ENCODE assay signal across 22 cellular contexts in the genomic region with DNA sequence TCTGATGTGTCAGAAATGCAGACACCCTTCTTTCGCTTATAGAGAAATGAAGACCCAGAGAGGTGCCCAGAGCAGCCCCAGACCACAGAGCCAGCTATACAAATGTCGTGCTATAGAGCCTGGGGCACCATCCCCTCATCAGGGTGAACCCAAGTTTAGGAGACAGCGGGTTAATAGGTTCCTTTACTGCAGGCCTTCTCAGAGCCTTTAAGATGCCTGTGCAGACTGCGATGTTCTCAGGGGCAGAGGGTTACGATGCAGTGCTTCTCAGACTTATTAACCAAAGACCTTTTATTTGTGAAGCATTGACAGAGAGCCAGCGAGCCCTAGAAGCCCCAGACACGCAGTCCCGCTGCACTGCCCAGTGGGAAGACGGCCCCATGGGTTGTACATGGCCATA. TPM values are rescaled to one million over a fixed set of nuclear protein-coding genes. Genes with fewer than 3 reads are reported as not detected.
DNase-seq lines count a peak whose midpoint lies in the region; ATAC-seq, FAIRE-seq and TF ChIP-seq lines count a peak whose summit lies in the region.
"Had no signal": no experiment of that assay in that cellular context is flagged by ENCODE, and none has a peak within 500 bp of the region (broad histone marks: within the 10 kb centered on the region; RNA-seq: fewer than 3 reads in every experiment).

No MANE protein-coding gene starts in this region.

- H3K4me1 ChIP-seq in HEK293 (ENCODE audit: control insufficient read depth, insufficient read depth, low read length) (no peaks in the 10 kb centered on the region), small intestine (ENCODE audit: control insufficient read depth in 2 of 2, insufficient read depth in 1 of 2, low read depth in 1 of 2, low read length in 1 of 2) (peaks cover 0 to 5% of the 10 kb centered on the region in 2 donors)
- H3K4me1 ChIP-seq: BE2C, Caco-2 had no signal

- H3K27ac ChIP-seq in C4-2B (peak overlapping the region; percentile 37; the same call in 1 of the 2 replicates), HEK293 (ENCODE audit: extremely low read depth, low read depth, low read length) (no peak overlapping the region), RWPE1 (peak overlapping the region; percentile 4; the same call in 1 of the 2 replicates), small intestine (ENCODE audit: low read depth in 1 of 2, low read length in 1 of 2) (no peak overlapping the region)
- H3K27ac ChIP-seq: BLaER1 treated with 17β-estradiol and CSF1 and Interleukin-3, amounts not matched to agents 10 nM and 100 nM had no signal

- CTCF ChIA-PET in HEK293 (lab: Yijun Ruan, JAX) (interaction anchor here (1.9 to 5.1 kb wide), 2 partner anchors 25 to 165 kb away, joined by 4 to 23 read pairs; no protein-coding TSS in a partner anchor), RWPE1 (lab: Yijun Ruan, JAX) (no interaction called here)

- ATAC-seq in HG02981 (IDR thresholded peaks at IDR 0.05; ENCODE audit: unreplicated experiment): no peak
- ATAC-seq: CD8-positive, alpha-beta T cell; GM23338; HCT116 had no signal

- 94 to 97% (median 96%) methylated on average over 9 of the region's 9 CpGs for WGBS in small intestine, 3 donors

- no peak for FAIRE-seq in small intestine (lab: Jason Lieb, UNC)
- FAIRE-seq: A204.1, G401.6, GM12892 had no signal

- H3K9me3 ChIP-seq in HEK293 (ENCODE audit: control insufficient read depth, insufficient read depth, low read depth, low read length): no peaks in the 10 kb centered on the region
- H3K9me3 ChIP-seq in small intestine (ENCODE audit: control insufficient read depth, low read depth): no peaks in the 10 kb centered on the region
- H3K9me3 ChIP-seq: BE2C; BLaER1 treated with 17β-estradiol and CSF1 and Interleukin-3, amounts not matched to agents 10 nM and 100 nM; Caco-2 had no signal

- DNase-seq in RWPE1 (ENCODE audit: low spot score) (no peak), small intestine (no peak), NAMALWA (ENCODE audit: low spot score) (no peak)
- DNase-seq: ACHN; AML-193; BE2C; Caco-2; CD4-positive, CD25-positive, alpha-beta regulatory T cell; CD8-positive, alpha-beta T cell; DMS153; DND-41; H9; HFFc6 had no signal

- H3K36me3 ChIP-seq in HEK293 (ENCODE audit: control insufficient read depth in 2 of 2, insufficient read depth in 1 of 2, low read length in 2 of 2): peaks cover 3 to 37% of the 10 kb centered on the region in 2 experiments; a peak in 2 of 3 replicates
- no peaks in the 10 kb centered on the region for H3K36me3 ChIP-seq in small intestine (ENCODE audit: control insufficient read depth in 2 of 2, insufficient read depth in 2 of 2, low read length in 2 of 2)
- H3K36me3 ChIP-seq: BE2C; BLaER1 treated with 17β-estradiol and CSF1 and Interleukin-3, amounts not matched to agents 10 nM and 100 nM had no signal

- POLR2A ChIA-PET in HEK293 (lab: Yijun Ruan, JAX) (interaction anchor here (2.8 kb wide), 1 partner anchor 45 kb away, joined by 10 read pairs; no protein-coding TSS in a partner anchor), RWPE1 (lab: Yijun Ruan, JAX; ENCODE audit: low non-redundant PET) (no interaction called here)

- TF ChIP-seq CTCF in C4-2B (conservative IDR thresholded peaks at IDR 0.05) (no peak), HEK293 (tag by site-specific recombination; IDR thresholded peaks at IDR 0.05) (no peak), RWPE1 (conservative IDR thresholded peaks at IDR 0.05; ENCODE audit: low read depth) (no peak)

- no peaks in the 10 kb centered on the region for H3K27me3 ChIP-seq in small intestine (ENCODE audit: control insufficient read depth in 2 of 2, insufficient read depth in 2 of 2, low read length in 2 of 2)
- H3K27me3 ChIP-seq: BE2C; BLaER1 treated with 17β-estradiol and CSF1 and Interleukin-3, amounts not matched to agents 10 nM and 100 nM had no signal

- H3K4me3 ChIP-seq in HEK293 (ENCODE audit: low read depth, low read length) (no peak overlapping the region), small intestine (ENCODE audit: low read depth in 1 of 2, low read length in 2 of 2) (no peak overlapping the region)
- H3K4me3 ChIP-seq: BLaER1 treated with 17β-estradiol and CSF1 and Interleukin-3, amounts not matched to agents 10 nM and 100 nM; GM23338 had no signal

TF ChIP-seq in HEK293, 187 proteins besides CTCF, POLR2A, EP300 and RAD21:
- TF ChIP-seq ZNF239 (tag by site-specific recombination; IDR thresholded peaks at IDR 0.05): peak; percentile 97
- no peak for TF ChIP-seq ZNF132 (tag by site-specific recombination; IDR thresholded peaks at IDR 0.05; ENCODE audit: borderline replicate concordance)
- TF ChIP-seq ZNF513 (tag by site-specific recombination; IDR thresholded peaks at IDR 0.05): no peak
- no peak for TF ChIP-seq ZBTB20 (tag by site-specific recombination; IDR thresholded peaks at IDR 0.05)
- TF ChIP-seq ZNF138 (tag by site-specific recombination; IDR thresholded peaks at IDR 0.05; ENCODE audit: borderline replicate concordance): no peak
- no peak for TF ChIP-seq ZNF114 (tag by site-specific recombination; IDR thresholded peaks at IDR 0.05)

RNA-seq across cellular contexts. Expression of gene STPG1, which starts 46.9 kb away (rescaled TPM):
- 10 to 100 TPM in 1 of 3 donors, 1 to 10 TPM in 2; 6.5 to 10.3 (median 6.5) TPM for polyA plus RNA-seq in small intestine

RNA-seq across cellular contexts. Expression of gene GRHL3, which starts 47.5 kb away (rescaled TPM):
- polyA plus RNA-seq in small intestine: under 1 TPM in 2 of 3 donors, not detected in 1; 0.28 to 0.67 TPM
- polyA plus RNA-seq: CD4-positive, CD25-positive, alpha-beta regulatory T cell had no signal

RNA-seq across cellular contexts. Expression of gene NIPAL3, which starts 48.9 kb away (rescaled TPM):
- polyA plus RNA-seq in small intestine: 10 to 100 TPM in 2 of 3 donors, 1 to 10 TPM in 1; 4.9 to 15.9 (median 10.7) TPM

Comparison
In these comparisons a context has a peak if more than half of its experiments do, and no peak if none do; other contexts are left out.
1. H3K27ac ChIP-seq: peak in C4-2B (single experiment) and RWPE1 (single experiment); none in HEK293 (single experiment) and small intestine (0 of 2).